ENCODE assay signal across 19 cellular contexts in the genomic region with DNA sequence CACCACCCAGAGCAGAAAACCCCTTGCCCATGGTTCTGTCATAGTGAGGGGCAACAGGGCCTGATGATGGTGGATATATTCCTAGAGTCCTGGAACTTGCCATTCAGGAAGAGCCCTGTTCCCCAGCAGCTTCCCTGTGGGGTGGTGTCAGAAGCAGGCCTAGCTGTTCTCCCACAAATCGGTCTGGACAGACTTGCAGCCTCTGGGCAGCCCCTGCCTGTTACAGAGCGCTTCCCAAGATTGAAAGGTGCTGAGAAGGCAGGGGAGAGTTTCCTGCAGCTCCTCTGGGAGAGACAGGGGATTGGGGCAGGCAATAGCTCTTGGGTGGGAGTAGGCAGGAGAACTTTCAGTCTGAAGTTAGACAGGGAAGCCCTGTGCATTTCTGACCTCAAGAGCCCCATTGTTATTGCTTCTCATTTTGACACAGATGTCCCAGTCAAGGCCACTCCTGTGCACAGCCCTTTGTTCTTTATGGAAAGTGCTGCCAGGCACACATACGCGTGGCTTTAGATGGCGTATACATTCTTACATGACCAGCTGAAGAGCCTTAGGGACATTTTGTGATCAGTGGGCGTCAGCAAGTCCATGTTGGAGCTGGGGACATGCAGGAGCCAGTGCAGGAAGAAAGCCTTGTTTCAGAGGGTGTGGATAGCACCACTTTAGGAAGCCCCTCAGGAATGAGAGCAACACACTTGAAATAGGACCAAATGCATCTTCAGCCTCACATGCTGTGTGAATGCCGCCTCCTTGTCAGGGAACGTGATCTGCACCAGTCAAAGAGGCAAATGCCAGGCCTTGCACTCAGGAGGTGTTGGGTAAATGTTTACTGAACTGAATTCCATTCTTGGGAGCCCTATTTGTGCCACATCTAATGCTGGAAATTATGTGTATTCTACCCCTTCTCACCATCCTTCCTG.
A peak's percentile ranks its signal among the peaks of the same experiment; 100 is the strongest.
DNase-seq lines count a peak whose midpoint lies in the region; ATAC-seq and TF ChIP-seq lines count a peak whose summit lies in the region.
"Had no signal": no experiment of that assay in that cellular context is flagged by ENCODE, and none has a peak within 500 bp of the region (broad histone marks: within the 10 kb centered on the region; RNA-seq: fewer than 3 reads in every experiment).

No MANE protein-coding gene starts in this region.

- no peaks in the 10 kb centered on the region for H3K36me3 ChIP-seq in left ventricle myocardium inferior
- H3K36me3 ChIP-seq in neuronal stem cell (replicated peaks in 1 of 2; ENCODE audit: control insufficient read depth in 2 of 2, insufficient read depth in 2 of 2, low read length in 2 of 2) = no peaks in the 10 kb centered on the region
- H3K36me3 ChIP-seq in upper lobe of right lung = no peaks in the 10 kb centered on the region
- H3K36me3 ChIP-seq: gastroesophageal sphincter, upper lobe of left lung had no signal

- H3K36me3 Mint-ChIP-seq in MCF 10A (ENCODE audit: insufficient read depth, unreplicated experiment) = peaks cover 5% of the 10 kb centered on the region
- H3K36me3 Mint-ChIP-seq: activated CD4-positive, alpha-beta memory T cell treated with anti-CD3 and anti-CD28 coated beads for 36 hours; CD4-positive, CD25-positive, alpha-beta regulatory T cell; mesothelial cell of epicardium had no signal

- no peaks in the 10 kb centered on the region for H3K27me3 ChIP-seq in left ventricle myocardium inferior (ENCODE audit: low read depth)
- peaks cover 0 to 14% (median 0%) of the 10 kb centered on the region in 3 experiments for H3K27me3 ChIP-seq in neuronal stem cell (ENCODE audit: control insufficient read depth in 3 of 3, insufficient read depth in 3 of 3, low read depth in 1 of 3, low read length in 3 of 3)
- H3K27me3 ChIP-seq in upper lobe of right lung = no peaks in the 10 kb centered on the region
- H3K27me3 ChIP-seq: gastroesophageal sphincter, upper lobe of left lung had no signal

- H3K4me2 ChIP-seq in neuronal stem cell (ENCODE audit: insufficient read depth, low read length, poor library complexity, severe bottlenecking) = no peak overlapping the region
- H3K4me2 ChIP-seq: A549 had no signal

- no peak overlapping the region for H3K27ac Mint-ChIP-seq in MCF 10A (ENCODE audit: low read depth, unreplicated experiment)
- H3K27ac Mint-ChIP-seq: activated CD4-positive, alpha-beta memory T cell treated with anti-CD3 and anti-CD28 coated beads for 36 hours; CD4-positive, CD25-positive, alpha-beta regulatory T cell; mesothelial cell of epicardium had no signal

- no peak overlapping the region for H3K9ac ChIP-seq in neuronal stem cell (ENCODE audit: low read depth, low read length, poor library complexity)

- TF ChIP-seq CTCF in MCF 10A (IDR thresholded peaks at IDR 0.05; ENCODE audit: unreplicated experiment) = no peak
- no peak for TF ChIP-seq CTCF in left ventricle myocardium inferior (IDR thresholded peaks at IDR 0.05; ENCODE audit: borderline replicate concordance)
- no peak for TF ChIP-seq CTCF in upper lobe of right lung (IDR thresholded peaks at IDR 0.05)

- no peak overlapping the region for H3K14ac ChIP-seq in neuronal stem cell (ENCODE audit: low read length)

- in situ Hi-C loops in T47D (cut with HindIII; ENCODE audit: low pct_unique_long_range_greater_than_20kb, low sequenced_read_pairs) = no loop called here

- WGBS in neuronal stem cell (ENCODE audit: extremely low coverage in 2 of 2, insufficient read length in 2 of 2, insufficient replicate concordance in 1 of 2), 2 donors = no CpG with 5 or more reads among the region's 8 CpGs

- H3K4me1 ChIP-seq in left ventricle myocardium inferior = peaks cover 82% of the 10 kb centered on the region
- peaks cover 3 to 10% of the 10 kb centered on the region in 2 donors for H3K4me1 ChIP-seq in neuronal stem cell (ENCODE audit: control insufficient read depth in 2 of 2, insufficient read depth in 1 of 2, low read depth in 1 of 2, low read length in 2 of 2)
- H3K4me1 ChIP-seq in upper lobe of right lung = peaks cover 10% of the 10 kb centered on the region
- H3K4me1 ChIP-seq: A549 had no signal

- no peaks in the 10 kb centered on the region for H3K4me1 Mint-ChIP-seq in MCF 10A (ENCODE audit: insufficient read depth, unreplicated experiment)

- H3K27ac ChIP-seq in left ventricle myocardium inferior (replicated peaks) = peak overlapping the region; percentile 65
- H3K27ac ChIP-seq in neuronal stem cell (replicated peaks; ENCODE audit: low read length) = no peak overlapping the region
- H3K27ac ChIP-seq in upper lobe of right lung = no peak overlapping the region
- H3K27ac ChIP-seq: A549, skin epidermis, upper lobe of left lung, VCaP had no signal

- H2AK5ac ChIP-seq in neuronal stem cell (ENCODE audit: low read depth, low read length) = no peak overlapping the region

- CTCF ChIA-PET in MCF 10A (lab: Yijun Ruan, JAX) = interaction anchor here (0.6 to 1.5 kb wide), 4 partner anchors 19 to 193 kb away, joined by 3 to 6 read pairs (median 3); no protein-coding TSS in a partner anchor

- no peak overlapping the region for H3K4me3 Mint-ChIP-seq in MCF 10A (ENCODE audit: unreplicated experiment)
- H3K4me3 Mint-ChIP-seq: activated CD4-positive, alpha-beta memory T cell treated with anti-CD3 and anti-CD28 coated beads for 36 hours; CD4-positive, CD25-positive, alpha-beta regulatory T cell; mesothelial cell of epicardium had no signal

- no peak overlapping the region for H2BK15ac ChIP-seq in neuronal stem cell (ENCODE audit: low read length)

- H3K9me3 Mint-ChIP-seq in MCF 10A (ENCODE audit: unreplicated experiment) = no peaks in the 10 kb centered on the region
- H3K9me3 Mint-ChIP-seq: activated CD4-positive, alpha-beta memory T cell treated with anti-CD3 and anti-CD28 coated beads for 36 hours; CD4-positive, CD25-positive, alpha-beta regulatory T cell; mesothelial cell of epicardium had no signal

- DNase-seq in T47D (ENCODE audit: low read depth in 1 of 2, low spot score in 1 of 2) (peak; percentile 13 to 23), MCF 10A (ENCODE audit: unreplicated experiment) (no peak), left ventricle myocardium inferior (no peak), neuronal stem cell (ENCODE audit: low spot score) (no peak), upper lobe of right lung (no peak), HuH-7 (ENCODE audit: low spot score) (no peak)
- DNase-seq: activated CD4-positive, alpha-beta memory T cell treated with anti-CD3 and anti-CD28 coated beads for 36 hours; CD4-positive, CD25-positive, alpha-beta regulatory T cell; NCI-H2171; NK-92 treated with Interleukin-12 subunit alpha and Interleukin-12 subunit beta, amount 100 ng/mL, for 24 hours; stimulated activated CD4-positive, alpha-beta T cell treated with anti-CD3 and anti-CD28 coated beads, Interleukin-4, amount 100 ng/mL, for 4 hours; upper lobe of left lung had no signal

- no peak overlapping the region for H4K8ac ChIP-seq in neuronal stem cell (ENCODE audit: low read depth, low read length)

- no peaks in the 10 kb centered on the region for H3K79me1 ChIP-seq in neuronal stem cell (ENCODE audit: low read depth, low read length)

- H3K23ac ChIP-seq in neuronal stem cell (ENCODE audit: low read depth, low read length, poor library complexity) = no peak overlapping the region

- H3K18ac ChIP-seq in neuronal stem cell (ENCODE audit: low read length) = peak overlapping the region; percentile 25

- POLR2A ChIA-PET in MCF 10A (lab: Yijun Ruan, JAX) = interaction anchor here (0.6 kb wide), 1 partner anchor 220 kb away, joined by 3 read pairs; no protein-coding TSS in a partner anchor

- ATAC-seq in upper lobe of right lung (peak; percentile 68), HG03469 (IDR thresholded peaks at IDR 0.05; ENCODE audit: unreplicated experiment) (no peak), HG03439 (IDR thresholded peaks at IDR 0.05; ENCODE audit: unreplicated experiment) (no peak)
- ATAC-seq: A549, gastroesophageal sphincter had no signal

- intact Hi-C loops in MCF 10A (cut with micrococcal nuclease) (no loop called here), left ventricle myocardium inferior (cut with micrococcal nuclease) (no loop called here), upper lobe of right lung (cut with DNase I) (no loop called here)

- BruUV-seq in MCF 10A (replicated peaks; lab: Mats Ljungman, UMichigan) = no TSS peak

- H3K4me3 ChIP-seq in left ventricle myocardium inferior = no peak overlapping the region
- no peak overlapping the region for H3K4me3 ChIP-seq in neuronal stem cell (ENCODE audit: low read length in 2 of 2)
- no peak overlapping the region for H3K4me3 ChIP-seq in upper lobe of right lung
- H3K4me3 ChIP-seq: A549, gastroesophageal sphincter, skin epidermis, upper lobe of left lung had no signal

- H3K9me3 ChIP-seq in left ventricle myocardium inferior (replicated peaks) (no peaks in the 10 kb centered on the region), neuronal stem cell (replicated peaks in 1 of 2; ENCODE audit: control insufficient read depth in 2 of 2, insufficient read depth in 1 of 2, low read depth in 1 of 2, low read length in 2 of 2) (no peaks in the 10 kb centered on the region), upper lobe of right lung (no peaks in the 10 kb centered on the region)
- H3K9me3 ChIP-seq: A549, gastroesophageal sphincter, upper lobe of left lung had no signal

- H2AFZ ChIP-seq in neuronal stem cell (ENCODE audit: low read length) = peak overlapping the region; percentile 24

- H3K27me3 Mint-ChIP-seq in MCF 10A (ENCODE audit: insufficient read depth, unreplicated experiment) = peaks cover 14% of the 10 kb centered on the region
- H3K27me3 Mint-ChIP-seq: activated CD4-positive, alpha-beta memory T cell treated with anti-CD3 and anti-CD28 coated beads for 36 hours had no signal

- H3K4ac ChIP-seq in neuronal stem cell (ENCODE audit: low read length) = no peak overlapping the region

- no peak overlapping the region for H4K91ac ChIP-seq in neuronal stem cell (ENCODE audit: low read depth, low read length, poor library complexity)

- H2BK5ac ChIP-seq in neuronal stem cell (ENCODE audit: low read length) = no peak overlapping the region

- H2BK12ac ChIP-seq in neuronal stem cell (ENCODE audit: low read length) = no peak overlapping the region

- H2BK120ac ChIP-seq in neuronal stem cell (ENCODE audit: low read depth, low read length) = no peak overlapping the region

Comparison
In these comparisons a context has a peak if more than half of its experiments do, and no peak if none do; other contexts are left out.
1. DNase-seq: peak in T47D (2 of 2); none in MCF 10A (single experiment), left ventricle myocardium inferior (single experiment), neuronal stem cell (single experiment), upper lobe of right lung (single experiment) and HuH-7 (single experiment).